ENCODE assay signal across 1 cellular context in genomic region chr16:66956058-66956457, GRCh38. TPM values are rescaled to one million over a fixed set of nuclear protein-coding genes. Genes with fewer than 3 reads are reported as not detected.
"Had no signal": no experiment of that assay in that cellular context is flagged by ENCODE, and none has a peak within 500 bp of the region (broad histone marks: within the 10 kb centered on the region; RNA-seq: fewer than 3 reads in every experiment).

No MANE protein-coding gene starts in this region.

RNA-seq across cellular contexts. Expression of gene RRAD, which starts 30.7 kb away (rescaled TPM):
- total RNA-seq: activated B cell treated with CpG ODN at 0.5 μM for 24 hours had no signal
